Comparison of ENCODE assay signal across 1 cellular context in the genomic region with DNA sequence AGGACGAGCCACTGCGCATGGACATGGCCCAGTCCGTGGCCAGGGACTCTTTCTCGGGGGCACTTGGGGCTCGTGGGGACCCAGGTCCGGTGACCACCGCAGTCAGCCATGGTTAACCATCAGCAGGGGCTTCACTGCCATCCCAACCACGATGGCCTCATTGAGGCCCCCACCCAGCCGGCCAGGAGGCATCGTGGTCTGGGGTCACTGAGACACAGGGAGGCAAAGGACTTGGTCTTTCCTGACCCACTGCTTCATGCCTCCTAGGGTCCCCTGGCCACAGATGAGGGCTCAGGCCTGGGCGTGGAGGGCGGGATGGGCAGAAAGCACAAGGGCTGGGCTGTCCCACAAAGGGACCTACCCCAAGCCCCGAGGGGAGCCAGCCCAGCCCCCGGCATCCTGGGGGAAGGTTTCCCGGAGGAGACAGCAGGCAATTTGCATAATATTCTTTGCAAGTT.
TF ChIP-seq lines count a peak whose summit lies in the region.

No MANE protein-coding gene starts in this region.

TF ChIP-seq in SK-N-SH, 30 proteins besides CTCF, POLR2A, EP300 and RAD21 (continued from another document):
- TF ChIP-seq CHD2 (IDR thresholded peaks at IDR 0.05; ENCODE audit: low read length, partially characterized antibody) (no peak), ELF1 (IDR thresholded peaks at IDR 0.05) (no peak), NRF1 (IDR thresholded peaks at IDR 0.05; ENCODE audit: low read depth, low read length) (no peak), FOXM1 (IDR thresholded peaks at IDR 0.05; ENCODE audit: low read depth) (no peak)
